In the genomic region with DNA sequence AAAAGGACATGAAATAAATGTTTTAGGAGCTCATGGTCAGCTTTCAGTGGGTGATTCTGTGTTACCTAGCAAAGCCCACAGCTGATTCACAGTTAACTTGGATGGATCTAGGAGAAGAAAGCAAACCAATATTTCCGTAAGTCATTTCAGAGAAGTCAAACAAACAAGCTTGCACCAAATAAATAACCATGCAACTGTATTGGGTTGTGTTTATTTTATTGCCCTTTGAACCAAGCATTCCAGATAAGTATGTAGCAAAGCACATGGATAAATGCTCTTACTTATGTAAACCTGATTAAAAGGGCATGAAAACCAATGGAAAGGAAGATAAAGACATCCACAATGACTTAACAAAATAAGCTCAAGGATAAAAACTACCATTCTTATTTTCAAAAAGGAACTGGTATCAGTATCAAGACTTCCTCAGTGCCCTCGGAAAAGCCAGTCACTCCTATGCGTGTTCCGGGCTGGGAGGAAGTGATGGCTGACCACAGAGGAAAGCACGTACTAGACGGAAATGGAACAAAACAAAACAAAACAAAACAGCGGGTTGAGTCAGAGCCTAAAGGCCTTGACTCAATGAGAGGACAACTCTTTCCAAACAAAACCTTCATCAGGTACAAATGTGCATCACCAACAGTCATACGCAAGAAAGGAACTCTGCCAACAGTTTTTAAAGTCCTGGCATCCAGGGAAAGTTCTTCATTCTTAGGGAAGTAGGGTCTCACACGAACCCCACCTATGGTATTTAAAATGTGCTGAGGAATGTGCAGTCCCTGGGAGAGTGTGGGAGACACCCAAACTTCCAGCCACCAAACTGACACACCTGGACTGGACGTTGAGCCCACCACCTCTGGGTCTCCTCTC, we compare ENCODE assay signal across 1 cellular context.
TF ChIP-seq lines count a peak whose summit lies in the region.

No MANE protein-coding gene starts in this region.

TF ChIP-seq in K562, 482 proteins besides CTCF, POLR2A, EP300 and RAD21 (continued from another document and continues in another):
- TF ChIP-seq ZNF318 (IDR thresholded peaks at IDR 0.05; ENCODE audit: borderline replicate concordance in 1 of 2, low read depth in 1 of 2) (no peak), MAFG (tag; conservative IDR thresholded peaks at IDR 0.05) (peak; percentile 90), RBBP5 (IDR thresholded peaks at IDR 0.05; ENCODE audit: borderline replicate concordance, insufficient read depth, low read length, poor library complexity, severe bottlenecking) (no peak), CAMTA2 (CRISPR knock-in tag; conservative IDR thresholded peaks at IDR 0.05) (0 out of 2 replicates have a peak, but pooled peaks have one; percentile 40), MITF (IDR thresholded peaks at IDR 0.05) (no peak), FOXK1 (CRISPR knock-in tag; IDR thresholded peaks at IDR 0.05; ENCODE audit: borderline replicate concordance) (no peak), ZNF224 (CRISPR knock-in tag; IDR thresholded peaks at IDR 0.05) (no peak), JUNB (CRISPR knock-in tag; conservative IDR thresholded peaks at IDR 0.05) (no peak), BRD9 (IDR thresholded peaks at IDR 0.05; ENCODE audit: low read depth, partially characterized antibody) (no peak), ZBTB49 (CRISPR knock-in tag; IDR thresholded peaks at IDR 0.05; ENCODE audit: borderline replicate concordance) (no peak), ZNF644 (tag; IDR thresholded peaks at IDR 0.05; ENCODE audit: low read depth) (no peak), ATF7 (IDR thresholded peaks at IDR 0.05) (0 out of 2 replicates have a peak, but pooled peaks have one; percentile 22), NR4A1 (CRISPR knock-in tag; IDR thresholded peaks at IDR 0.05) (no peak), NR4A1 (tag; IDR thresholded peaks at IDR 0.05) (no peak), RBFOX2 (IDR thresholded peaks at IDR 0.05; ENCODE audit: low read depth, low read length) (no peak), NR3C1 (CRISPR knock-in tag; IDR thresholded peaks at IDR 0.05) (no peak), PHF21A (IDR thresholded peaks at IDR 0.05; ENCODE audit: borderline replicate concordance, low read depth) (no peak), YY1 (IDR thresholded peaks at IDR 0.05; ENCODE audit: borderline replicate concordance in 1 of 3, control insufficient read depth in 1 of 3, extremely low read depth in 1 of 3, insufficient read depth in 3 of 3, insufficient read length in 1 of 3, insufficient replicate concordance in 2 of 3, low read depth in 1 of 3, low read length in 2 of 3) (peak in 1 of 3 experiments; percentile 70)
- TF ChIP-seq, protein P1, sequence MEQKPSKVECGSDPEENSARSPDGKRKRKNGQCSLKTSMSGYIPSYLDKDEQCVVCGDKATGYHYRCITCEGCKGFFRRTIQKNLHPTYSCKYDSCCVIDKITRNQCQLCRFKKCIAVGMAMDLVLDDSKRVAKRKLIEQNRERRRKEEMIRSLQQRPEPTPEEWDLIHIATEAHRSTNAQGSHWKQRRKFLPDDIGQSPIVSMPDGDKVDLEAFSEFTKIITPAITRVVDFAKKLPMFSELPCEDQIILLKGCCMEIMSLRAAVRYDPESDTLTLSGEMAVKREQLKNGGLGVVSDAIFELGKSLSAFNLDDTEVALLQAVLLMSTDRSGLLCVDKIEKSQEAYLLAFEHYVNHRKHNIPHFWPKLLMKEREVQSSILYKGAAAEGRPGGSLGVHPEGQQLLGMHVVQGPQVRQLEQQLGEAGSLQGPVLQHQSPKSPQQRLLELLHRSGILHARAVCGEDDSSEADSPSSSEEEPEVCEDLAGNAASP (IDR thresholded peaks at IDR 0.05) = no peak
- TF ChIP-seq, protein P2, sequence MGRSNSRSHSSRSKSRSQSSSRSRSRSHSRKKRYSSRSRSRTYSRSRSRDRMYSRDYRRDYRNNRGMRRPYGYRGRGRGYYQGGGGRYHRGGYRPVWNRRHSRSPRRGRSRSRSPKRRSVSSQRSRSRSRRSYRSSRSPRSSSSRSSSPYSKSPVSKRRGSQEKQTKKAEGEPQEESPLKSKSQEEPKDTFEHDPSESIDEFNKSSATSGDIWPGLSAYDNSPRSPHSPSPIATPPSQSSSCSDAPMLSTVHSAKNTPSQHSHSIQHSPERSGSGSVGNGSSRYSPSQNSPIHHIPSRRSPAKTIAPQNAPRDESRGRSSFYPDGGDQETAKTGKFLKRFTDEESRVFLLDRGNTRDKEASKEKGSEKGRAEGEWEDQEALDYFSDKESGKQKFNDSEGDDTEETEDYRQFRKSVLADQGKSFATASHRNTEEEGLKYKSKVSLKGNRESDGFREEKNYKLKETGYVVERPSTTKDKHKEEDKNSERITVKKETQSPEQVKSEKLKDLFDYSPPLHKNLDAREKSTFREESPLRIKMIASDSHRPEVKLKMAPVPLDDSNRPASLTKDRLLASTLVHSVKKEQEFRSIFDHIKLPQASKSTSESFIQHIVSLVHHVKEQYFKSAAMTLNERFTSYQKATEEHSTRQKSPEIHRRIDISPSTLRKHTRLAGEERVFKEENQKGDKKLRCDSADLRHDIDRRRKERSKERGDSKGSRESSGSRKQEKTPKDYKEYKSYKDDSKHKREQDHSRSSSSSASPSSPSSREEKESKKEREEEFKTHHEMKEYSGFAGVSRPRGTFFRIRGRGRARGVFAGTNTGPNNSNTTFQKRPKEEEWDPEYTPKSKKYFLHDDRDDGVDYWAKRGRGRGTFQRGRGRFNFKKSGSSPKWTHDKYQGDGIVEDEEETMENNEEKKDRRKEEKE (IDR thresholded peaks at IDR 0.05; ENCODE audit: borderline replicate concordance in 1 of 2, control insufficient read depth in 1 of 2, low read depth in 2 of 2, low read length in 1 of 2) = no peak
